Comparison of ENCODE assay signal across 1 cellular context in the genomic region with DNA sequence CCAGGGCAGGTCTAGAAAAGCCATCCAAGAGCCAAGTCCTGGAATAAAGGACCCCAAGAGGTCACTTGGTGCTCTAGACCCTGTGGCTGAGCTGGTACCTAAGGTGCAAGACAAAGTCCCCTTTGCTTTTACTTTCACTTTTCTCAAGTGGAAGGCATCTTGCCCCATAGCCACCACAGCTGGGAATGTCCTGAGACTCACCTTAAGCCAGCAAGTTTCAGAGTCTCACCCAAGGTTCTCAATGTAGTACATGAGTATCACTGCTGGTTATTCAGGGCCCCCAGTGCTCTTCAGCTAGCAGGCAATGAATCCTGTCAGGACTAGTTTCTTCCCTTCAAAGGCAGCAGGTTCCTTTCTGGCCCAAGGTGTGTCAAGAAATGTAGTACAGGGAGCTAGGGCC.
TF ChIP-seq lines count a peak whose summit lies in the region.

No MANE protein-coding gene starts in this region.

TF ChIP-seq in HepG2, 621 proteins besides CTCF, POLR2A, EP300 and RAD21:
- TF ChIP-seq ZNF160 (CRISPR knock-in tag; IDR thresholded peaks at IDR 0.05) (no peak), ZNF383 (CRISPR knock-in tag; IDR thresholded peaks at IDR 0.05; ENCODE audit: borderline replicate concordance) (no peak), ETV6 (CRISPR knock-in tag; conservative IDR thresholded peaks at IDR 0.05) (no peak), SKI (IDR thresholded peaks at IDR 0.05; ENCODE audit: partially characterized antibody) (no peak), CBFB (CRISPR knock-in tag; IDR thresholded peaks at IDR 0.05) (no peak), ZNF207 (IDR thresholded peaks at IDR 0.05; ENCODE audit: borderline replicate concordance) (no peak), HMGA1 (CRISPR knock-in tag; conservative IDR thresholded peaks at IDR 0.05) (no peak)
TF ChIP-seq in HepG2: peak in this region for 0.
